8 cellular contexts compared by ENCODE assay signal in the genomic region with DNA sequence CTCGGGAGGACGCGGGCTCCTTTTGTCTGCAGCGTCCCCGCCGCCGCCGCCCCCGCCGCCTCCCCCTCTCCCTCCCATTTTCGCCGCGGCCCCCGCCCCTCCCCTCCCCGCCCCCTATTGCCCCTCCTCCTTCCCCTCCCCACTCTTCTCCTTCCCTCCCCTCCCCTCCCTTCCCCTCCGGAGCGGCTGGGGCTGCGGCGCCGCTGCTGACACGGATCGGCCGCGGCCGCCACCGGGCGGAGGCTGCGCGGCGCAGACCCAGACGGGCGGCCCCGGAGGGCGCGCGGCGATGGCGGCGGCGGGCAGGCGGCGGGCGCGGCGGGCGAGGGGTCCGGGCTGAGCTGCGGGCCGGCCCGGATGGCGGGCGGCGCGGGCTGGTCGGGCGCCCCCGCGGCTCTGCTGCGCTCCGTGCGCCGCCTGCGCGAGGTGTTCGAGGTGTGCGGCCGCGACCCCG. TPM values are rescaled to one million over a fixed set of nuclear protein-coding genes. Genes with fewer than 3 reads are reported as not detected.
A peak's percentile ranks its signal among the peaks of the same experiment; 100 is the strongest.
DNase-seq lines count a peak whose midpoint lies in the region; ATAC-seq and TF ChIP-seq lines count a peak whose summit lies in the region.

A gene with protein sequence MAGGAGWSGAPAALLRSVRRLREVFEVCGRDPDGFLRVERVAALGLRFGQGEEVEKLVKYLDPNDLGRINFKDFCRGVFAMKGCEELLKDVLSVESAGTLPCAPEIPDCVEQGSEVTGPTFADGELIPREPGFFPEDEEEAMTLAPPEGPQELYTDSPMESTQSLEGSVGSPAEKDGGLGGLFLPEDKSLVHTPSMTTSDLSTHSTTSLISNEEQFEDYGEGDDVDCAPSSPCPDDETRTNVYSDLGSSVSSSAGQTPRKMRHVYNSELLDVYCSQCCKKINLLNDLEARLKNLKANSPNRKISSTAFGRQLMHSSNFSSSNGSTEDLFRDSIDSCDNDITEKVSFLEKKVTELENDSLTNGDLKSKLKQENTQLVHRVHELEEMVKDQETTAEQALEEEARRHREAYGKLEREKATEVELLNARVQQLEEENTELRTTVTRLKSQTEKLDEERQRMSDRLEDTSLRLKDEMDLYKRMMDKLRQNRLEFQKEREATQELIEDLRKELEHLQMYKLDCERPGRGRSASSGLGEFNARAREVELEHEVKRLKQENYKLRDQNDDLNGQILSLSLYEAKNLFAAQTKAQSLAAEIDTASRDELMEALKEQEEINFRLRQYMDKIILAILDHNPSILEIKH (plus strand): TSS at position 180 of the 454 bp plus-strand sequence. CDS start 178 bp downstream, at position 358.

- peaks cover 17 to 67% (median 52%) of the 10 kb centered on the region in 3 donors for H3K27me3 ChIP-seq in sigmoid colon

- ATAC-seq in activated T-cell treated with anti-CD3 and anti-CD28 coated beads, Interleukin-2, amount 50 U/mL, for 72 hours (replicated peaks in 1 of 2) = peak; percentile 48 to 53
- ATAC-seq in left ventricle myocardium superior (peak; percentile 67), GM18907 (IDR thresholded peaks at IDR 0.05; ENCODE audit: unreplicated experiment) (no peak), HG02981 (IDR thresholded peaks at IDR 0.05; ENCODE audit: unreplicated experiment) (no peak)

- H3K9me3 ChIP-seq in sigmoid colon = no peaks in the 10 kb centered on the region

- peaks cover 57% of the 10 kb centered on the region for H3K27me3 Mint-ChIP-seq in activated T-cell treated with anti-CD3 and anti-CD28 coated beads, Interleukin-2, amount 50 U/mL, for 72 hours (ENCODE audit: low read depth)

- DNase-seq in stimulated activated CD4-positive, alpha-beta T cell treated with anti-CD3 and anti-CD28 coated beads, Interleukin-15, amount 100 ng/mL, for 24 hours = peak; percentile 37
- DNase-seq in stimulated activated CD4-positive, alpha-beta T cell treated with anti-CD3 and anti-CD28 coated beads, Interleukin-4, amount 100 ng/mL, for 24 hours = no peak
- peak; percentile 17 to 19 for DNase-seq in activated T-cell treated with anti-CD3 and anti-CD28 coated beads, Interleukin-2, amount 50 U/mL, for 72 hours
- DNase-seq in left ventricle myocardium superior (no peak), sigmoid colon (no peak), SIG-M5 treated with dmso at 0.1 percent for 504 hours (lab: John Stamatoyannopoulos, UW; ENCODE audit: unreplicated experiment) (no peak)

- 0 to 1% methylated on average over 67 to 68 of the region's 69 CpGs for WGBS in sigmoid colon, 2 donors

- H3K36me3 Mint-ChIP-seq in activated T-cell treated with anti-CD3 and anti-CD28 coated beads, Interleukin-2, amount 50 U/mL, for 72 hours (ENCODE audit: insufficient read depth in 2 of 2) = no peaks in the 10 kb centered on the region

- no peak within 1 kb of the TSS for H3K27ac Mint-ChIP-seq in activated T-cell treated with anti-CD3 and anti-CD28 coated beads, Interleukin-2, amount 50 U/mL, for 72 hours

- H3K4me3 ChIP-seq in sigmoid colon = peak within 1 kb of the TSS; percentile 26 to 54 (median 46)

- no peaks in the 10 kb centered on the region for H3K9me3 Mint-ChIP-seq in activated T-cell treated with anti-CD3 and anti-CD28 coated beads, Interleukin-2, amount 50 U/mL, for 72 hours

- no peak for TF ChIP-seq POLR2A in sigmoid colon (IDR thresholded peaks at IDR 0.05)

- H3K4me1 ChIP-seq in sigmoid colon = peaks cover 0 to 16% (median 12%) of the 10 kb centered on the region in 4 donors

- H3K27ac ChIP-seq in sigmoid colon = no peak within 1 kb of the TSS

- H3K36me3 ChIP-seq in sigmoid colon = no peaks in the 10 kb centered on the region

- H3K4me3 Mint-ChIP-seq in activated T-cell treated with anti-CD3 and anti-CD28 coated beads, Interleukin-2, amount 50 U/mL, for 72 hours = peak within 1 kb of the TSS; percentile 79 to 83

- no peak for TF ChIP-seq CTCF in sigmoid colon (IDR thresholded peaks at IDR 0.05)

- intact Hi-C loops in left ventricle myocardium superior (cut with micrococcal nuclease) = no loop called here
- intact Hi-C loops in sigmoid colon (cut with DNase I) = loop anchor here (5.0 kb wide), 1 partner anchor 136 kb away; no protein-coding TSS in a partner anchor

- no peak for TF ChIP-seq EP300 in sigmoid colon (IDR thresholded peaks at IDR 0.05)

- peaks cover 6% of the 10 kb centered on the region for H3K4me1 Mint-ChIP-seq in activated T-cell treated with anti-CD3 and anti-CD28 coated beads, Interleukin-2, amount 50 U/mL, for 72 hours (ENCODE audit: low read depth)

RNA-seq across cellular contexts. Expression of the gene that starts here (rescaled TPM):
- total RNA-seq in activated T-cell treated with anti-CD3 and anti-CD28 coated beads, Interleukin-2, amount 50 U/mL, for 72 hours = 10 to 100 TPM; 39.1 to 40.8 TPM
- total RNA-seq in left ventricle myocardium superior (15.8 TPM), sigmoid colon (1 to 10 TPM in 2 of 4 donors, under 1 TPM in 2; 0.66 to 1.8 (median 0.89) TPM)
- polyA plus RNA-seq in sigmoid colon = 10 to 100 TPM in 2 of 3 donors, 1 to 10 TPM in 1; 7.2 to 32.5 (median 12.3) TPM

Comparison
In these comparisons a context has a peak if more than half of its experiments do, and no peak if none do; other contexts are left out.
1. DNase-seq: peak in stimulated activated CD4-positive, alpha-beta T cell treated with anti-CD3 and anti-CD28 coated beads, Interleukin-15, amount 100 ng/mL, for 24 hours (single experiment) and activated T-cell treated with anti-CD3 and anti-CD28 coated beads, Interleukin-2, amount 50 U/mL, for 72 hours (2 of 2); none in stimulated activated CD4-positive, alpha-beta T cell treated with anti-CD3 and anti-CD28 coated beads, Interleukin-4, amount 100 ng/mL, for 24 hours (single experiment), left ventricle myocardium superior (single experiment), sigmoid colon (single experiment) and SIG-M5 treated with dmso at 0.1 percent for 504 hours (single experiment).
2. ATAC-seq: peak in activated T-cell treated with anti-CD3 and anti-CD28 coated beads, Interleukin-2, amount 50 U/mL, for 72 hours (2 of 2) and left ventricle myocardium superior (single experiment); none in GM18907 (single experiment) and HG02981 (single experiment).